1 cellular context compared by ENCODE assay signal in genomic region chr1:32013386-32014198, GRCh38.
TF ChIP-seq lines count a peak whose summit lies in the region.

A gene with protein sequence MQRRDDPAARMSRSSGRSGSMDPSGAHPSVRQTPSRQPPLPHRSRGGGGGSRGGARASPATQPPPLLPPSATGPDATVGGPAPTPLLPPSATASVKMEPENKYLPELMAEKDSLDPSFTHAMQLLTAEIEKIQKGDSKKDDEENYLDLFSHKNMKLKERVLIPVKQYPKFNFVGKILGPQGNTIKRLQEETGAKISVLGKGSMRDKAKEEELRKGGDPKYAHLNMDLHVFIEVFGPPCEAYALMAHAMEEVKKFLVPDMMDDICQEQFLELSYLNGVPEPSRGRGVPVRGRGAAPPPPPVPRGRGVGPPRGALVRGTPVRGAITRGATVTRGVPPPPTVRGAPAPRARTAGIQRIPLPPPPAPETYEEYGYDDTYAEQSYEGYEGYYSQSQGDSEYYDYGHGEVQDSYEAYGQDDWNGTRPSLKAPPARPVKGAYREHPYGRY (plus strand): TSS chr1:32013868. CDS start chr1:32013996, 128 bp downstream.

TF ChIP-seq in K562, 482 proteins besides CTCF, POLR2A, EP300 and RAD21 (continued from another document and continues in another):
- TF ChIP-seq MGA (IDR thresholded peaks at IDR 0.05) = peak; percentile 97
- TF ChIP-seq RERE (CRISPR knock-in tag; IDR thresholded peaks at IDR 0.05; ENCODE audit: borderline replicate concordance) = no peak
- TF ChIP-seq KLF1 (tag; IDR thresholded peaks at IDR 0.05) = peak; percentile 94; the same call in 1 of the 2 replicates
- TF ChIP-seq POLR2B (IDR thresholded peaks at IDR 0.05; ENCODE audit: low read depth, partially characterized antibody) = peak; percentile 97
- peak in 1 of 2 experiments; percentile 86; a peak in 3 of 4 replicates for TF ChIP-seq FOXK2 (conservative IDR thresholded peaks at IDR 0.05 in 1 of 2, IDR thresholded peaks at IDR 0.05 in 1 of 2; ENCODE audit: low read depth in 2 of 2)
- no peak for TF ChIP-seq NFRKB (IDR thresholded peaks at IDR 0.05; ENCODE audit: low read depth)
- TF ChIP-seq BRCA1 (IDR thresholded peaks at IDR 0.05) = no peak
- TF ChIP-seq BRCA1 (CRISPR knock-in tag; IDR thresholded peaks at IDR 0.05) = no peak
- TF ChIP-seq ZNF780A (CRISPR knock-in tag; IDR thresholded peaks at IDR 0.05) = no peak
- TF ChIP-seq RAD51 (IDR thresholded peaks at IDR 0.05; ENCODE audit: borderline replicate concordance, low read depth) = peak; percentile 98
- TF ChIP-seq CEBPB (tag; IDR thresholded peaks at IDR 0.05) = no peak
- TF ChIP-seq, protein P1, sequence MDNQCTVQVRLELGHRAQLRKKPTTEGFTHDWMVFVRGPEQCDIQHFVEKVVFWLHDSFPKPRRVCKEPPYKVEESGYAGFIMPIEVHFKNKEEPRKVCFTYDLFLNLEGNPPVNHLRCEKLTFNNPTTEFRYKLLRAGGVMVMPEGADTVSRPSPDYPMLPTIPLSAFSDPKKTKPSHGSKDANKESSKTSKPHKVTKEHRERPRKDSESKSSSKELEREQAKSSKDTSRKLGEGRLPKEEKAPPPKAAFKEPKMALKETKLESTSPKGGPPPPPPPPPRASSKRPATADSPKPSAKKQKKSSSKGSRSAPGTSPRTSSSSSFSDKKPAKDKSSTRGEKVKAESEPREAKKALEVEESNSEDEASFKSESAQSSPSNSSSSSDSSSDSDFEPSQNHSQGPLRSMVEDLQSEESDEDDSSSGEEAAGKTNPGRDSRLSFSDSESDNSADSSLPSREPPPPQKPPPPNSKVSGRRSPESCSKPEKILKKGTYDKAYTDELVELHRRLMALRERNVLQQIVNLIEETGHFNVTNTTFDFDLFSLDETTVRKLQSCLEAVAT (IDR thresholded peaks at IDR 0.05) = peak; percentile 24 to 79; a peak in 3 of 4 replicates
- no peak for TF ChIP-seq PTRF (tag; IDR thresholded peaks at IDR 0.05)
- TF ChIP-seq ZNF764 (CRISPR knock-in tag; IDR thresholded peaks at IDR 0.05; ENCODE audit: low read depth) = no peak
- peak in 1 of 2 experiments; percentile 69; a peak in 2 of 4 replicates for TF ChIP-seq SIN3A (IDR thresholded peaks at IDR 0.05; ENCODE audit: borderline replicate concordance in 2 of 2, control insufficient read depth in 1 of 2, low read depth in 2 of 2, low read length in 2 of 2)
- no peak for TF ChIP-seq RBM14 (IDR thresholded peaks at IDR 0.05; ENCODE audit: borderline replicate concordance, insufficient read depth, low read depth, low read length)
- TF ChIP-seq NFE2 (IDR thresholded peaks at IDR 0.05; ENCODE audit: low read depth) = peak; percentile 50
- no peak for TF ChIP-seq ZBTB5 (IDR thresholded peaks at IDR 0.05)
- TF ChIP-seq NFXL1 (CRISPR knock-in tag; IDR thresholded peaks at IDR 0.05) = no peak
- peak; percentile 84 for TF ChIP-seq TFAP4 (CRISPR knock-in tag; IDR thresholded peaks at IDR 0.05; ENCODE audit: borderline replicate concordance)
- TF ChIP-seq THRA (IDR thresholded peaks at IDR 0.05) = no peak
- TF ChIP-seq SETDB1 (IDR thresholded peaks at IDR 0.05; ENCODE audit: low read length) = peak; percentile 38
- TF ChIP-seq, protein P2, sequence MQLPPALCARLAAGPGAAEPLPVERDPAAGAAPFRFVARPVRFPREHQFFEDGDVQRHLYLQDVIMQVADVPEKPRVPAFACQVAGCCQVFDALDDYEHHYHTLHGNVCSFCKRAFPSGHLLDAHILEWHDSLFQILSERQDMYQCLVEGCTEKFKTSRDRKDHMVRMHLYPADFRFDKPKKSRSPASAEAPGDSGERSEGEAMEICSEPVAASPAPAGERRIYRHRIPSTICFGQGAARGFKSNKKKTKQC (CRISPR knock-in tag; IDR thresholded peaks at IDR 0.05) = no peak; the same call in 1 of the 2 replicates
- peak; percentile 75 for TF ChIP-seq ZBTB7A (IDR thresholded peaks at IDR 0.05; ENCODE audit: borderline replicate concordance, control insufficient read depth, low read depth, low read length)
- TF ChIP-seq BRD4 (IDR thresholded peaks at IDR 0.05) = 0 out of 2 replicates have a peak, but pooled peaks have one; percentile 22
- peak; percentile 93 for TF ChIP-seq FIP1L1 (IDR thresholded peaks at IDR 0.05; ENCODE audit: low read depth, low read length, poor library complexity, severe bottlenecking)
- TF ChIP-seq RBFOX2 (IDR thresholded peaks at IDR 0.05; ENCODE audit: low read depth, low read length) = peak; percentile 95
- no peak for TF ChIP-seq BRD9 (IDR thresholded peaks at IDR 0.05; ENCODE audit: low read depth, partially characterized antibody)
